Comparison of ENCODE assay signal across 12 cellular contexts in genomic region chr2:202113571-202114142, GRCh38. TPM values are rescaled to one million over a fixed set of nuclear protein-coding genes. Genes with fewer than 3 reads are reported as not detected.
DNase-seq lines count a peak whose midpoint lies in the region; ATAC-seq and TF ChIP-seq lines count a peak whose summit lies in the region.
"Had no signal": no experiment of that assay in that cellular context is flagged by ENCODE, and none has a peak within 500 bp of the region (broad histone marks: within the 10 kb centered on the region; RNA-seq: fewer than 3 reads in every experiment).

No MANE protein-coding gene starts in this region.

- H3F3A ChIP-seq in GM23248 (ENCODE audit: insufficient read depth) = peaks cover 42% of the 10 kb centered on the region

- intact Hi-C loops in heart right ventricle (cut with DNase I) = no loop called here

- H3K9me2 ChIP-seq in GM23248 (ENCODE audit: insufficient read depth) = no peaks in the 10 kb centered on the region

- no peaks in the 10 kb centered on the region for H3K9me3 ChIP-seq in GM23248 (ENCODE audit: low read depth)
- H3K9me3 ChIP-seq in heart right ventricle = no peaks in the 10 kb centered on the region
- H3K9me3 ChIP-seq: right atrium auricular region had no signal

- CTCF ChIA-PET in BJ (lab: Yijun Ruan, JAX) = interaction anchor here (1.1 kb wide), 1 partner anchor 10 kb away, joined by 4 read pairs; no protein-coding TSS in a partner anchor

- TF ChIP-seq CTCF in BJ (IDR thresholded peaks at IDR 0.05; ENCODE audit: insufficient read depth, low read depth, low read length) (no peak), foreskin keratinocyte (conservative IDR thresholded peaks at IDR 0.05) (no peak), heart right ventricle (IDR thresholded peaks at IDR 0.05) (no peak)

- H3K27me3 ChIP-seq in BJ (ENCODE audit: control insufficient read depth, insufficient read depth, low read length) (no peaks in the 10 kb centered on the region), GM23248 (replicated peaks; ENCODE audit: insufficient read depth) (no peaks in the 10 kb centered on the region), foreskin keratinocyte (peaks cover 47% of the 10 kb centered on the region), heart right ventricle (peaks cover 0 to 13% (median 7%) of the 10 kb centered on the region in 7 donors)
- H3K27me3 ChIP-seq: right atrium auricular region had no signal

- H3K27ac ChIP-seq in GM23248 = peak overlapping the region; percentile 65
- no peak overlapping the region for H3K27ac ChIP-seq in foreskin keratinocyte
- no peak overlapping the region for H3K27ac ChIP-seq in heart right ventricle
- H3K27ac ChIP-seq: coronary artery, right atrium auricular region had no signal

- H3K9ac ChIP-seq in GM23248 = no peak overlapping the region

- H3K4me3 ChIP-seq in BJ (ENCODE audit: low read depth, low read length) (peak overlapping the region; percentile 15), GM23248 (0 out of 2 replicates have a peak overlapping the region, but pooled peaks have one; percentile 24), heart right ventricle (no peak overlapping the region)
- H3K4me3 ChIP-seq: coronary artery, right atrium auricular region had no signal

- 0 out of 2 replicates have a peak overlapping the region, but pooled peaks have one; percentile 4 for H2AFZ ChIP-seq in GM23248

- in situ Hi-C loops in GM23248 (cut with MboI) (no loop called here), KBM-7 (cut with MboI; ENCODE audit: low pct_unique_long_range_greater_than_20kb, low sequenced_read_pairs) (no loop called here)

- H4K20me1 ChIP-seq in GM23248 (ENCODE audit: insufficient read depth) = no peaks in the 10 kb centered on the region

- peak; percentile 67 for DNase-seq in BJ (ENCODE audit: low read depth)
- DNase-seq in GM23248 = peak; percentile 96
- DNase-seq in RPMI7951 (ENCODE audit: low read depth) = peak; percentile 77
- peak; percentile 56 to 63 for DNase-seq in foreskin keratinocyte
- DNase-seq in heart right ventricle = no peak
- DNase-seq in KBM-7 = no peak
- DNase-seq in activated T-cell treated with anti-CD3 and anti-CD28 coated beads, Interleukin-2, amount 50 U/mL, for 48 hours = no peak
- no peak for DNase-seq in Ammon's horn (ENCODE audit: low spot score)
- DNase-seq: foreskin melanocyte, NCI-H526 treated with DMSO at 0.1 percent for 48 hours had no signal

- 2 to 4% methylated on average over 6 of the region's 6 CpGs for WGBS in GM23248 (ENCODE audit: low coverage in 1 of 2, low lambda C conversion rate in 2 of 2, missing lambda C conversion rate in 2 of 2), 2 experiments
- WGBS in heart right ventricle, 2 donors = 71 to 76% methylated on average over 6 of the region's 6 CpGs

- POLR2A ChIA-PET in BJ (lab: Charles Lee) = interaction anchor here (0.6 to 0.7 kb wide), 2 partner anchors 20 to 63 kb away, joined by 5 to 7 read pairs; no protein-coding TSS in a partner anchor

- H3K79me2 ChIP-seq in GM23248 (ENCODE audit: insufficient read depth) = no peaks in the 10 kb centered on the region

- ATAC-seq in foreskin keratinocyte (no peak), heart right ventricle (no peak)

- H3K4me1 ChIP-seq in GM23248 (ENCODE audit: insufficient read depth) (peaks cover 56% of the 10 kb centered on the region), foreskin keratinocyte (no peaks in the 10 kb centered on the region), heart right ventricle (peaks cover 0 to 26% (median 0%) of the 10 kb centered on the region in 9 donors)

- H3K36me3 ChIP-seq in BJ (ENCODE audit: control insufficient read depth, insufficient read depth, low read length) = no peaks in the 10 kb centered on the region
- no peaks in the 10 kb centered on the region for H3K36me3 ChIP-seq in GM23248 (ENCODE audit: low read depth)
- H3K36me3 ChIP-seq in heart right ventricle = no peaks in the 10 kb centered on the region
- H3K36me3 ChIP-seq: right atrium auricular region had no signal

- H3K4me2 ChIP-seq in GM23248 (ENCODE audit: unreplicated experiment) = peak overlapping the region; percentile 51

RNA-seq across cellular contexts. Expression of gene KIAA2012, which starts 40.6 kb away (rescaled TPM):
- polyA plus RNA-seq in BJ (2011; rRNA removed) (0.13 and 0.18 TPM in 2 replicates), GM23248 (2016; fragmentation: Nextera tagmentation; extraction: Ambion mirVana) (0.13 and 0.18 TPM in 2 replicates), foreskin keratinocyte (not detected in 2 replicates), heart right ventricle (not detected)
- polyA minus RNA-seq in BJ (2011; rRNA and poly(A)+ RNA removed) = 0.10 TPM in 1 of 2 replicates, not detected in the other
- not detected in 2 replicates for total RNA-seq in GM23248 (2014; rRNA removed; shearing (Covaris generic))
- under 0.01 TPM in 1 of 2 replicates, not detected in the other for total RNA-seq in RPMI7951 (2014; rRNA removed; shearing (Covaris generic))
- total RNA-seq in foreskin keratinocyte (not detected in 2 replicates), heart right ventricle (not detected)
- total RNA-seq: right atrium auricular region had no signal

Comparison
In these comparisons a context has a peak if more than half of its experiments do, and no peak if none do; other contexts are left out.
1. DNase-seq: peak in BJ (single experiment), GM23248 (single experiment), RPMI7951 (single experiment) and foreskin keratinocyte (2 of 2); none in heart right ventricle (0 of 2), KBM-7 (single experiment), activated T-cell treated with anti-CD3 and anti-CD28 coated beads, Interleukin-2, amount 50 U/mL, for 48 hours (0 of 2) and Ammon's horn (single experiment).
2. H3K4me3 ChIP-seq: peak in BJ (single experiment) and GM23248 (single experiment); none in heart right ventricle (0 of 10).